Comparison of ENCODE assay signal across 8 cellular contexts in the genomic region with DNA sequence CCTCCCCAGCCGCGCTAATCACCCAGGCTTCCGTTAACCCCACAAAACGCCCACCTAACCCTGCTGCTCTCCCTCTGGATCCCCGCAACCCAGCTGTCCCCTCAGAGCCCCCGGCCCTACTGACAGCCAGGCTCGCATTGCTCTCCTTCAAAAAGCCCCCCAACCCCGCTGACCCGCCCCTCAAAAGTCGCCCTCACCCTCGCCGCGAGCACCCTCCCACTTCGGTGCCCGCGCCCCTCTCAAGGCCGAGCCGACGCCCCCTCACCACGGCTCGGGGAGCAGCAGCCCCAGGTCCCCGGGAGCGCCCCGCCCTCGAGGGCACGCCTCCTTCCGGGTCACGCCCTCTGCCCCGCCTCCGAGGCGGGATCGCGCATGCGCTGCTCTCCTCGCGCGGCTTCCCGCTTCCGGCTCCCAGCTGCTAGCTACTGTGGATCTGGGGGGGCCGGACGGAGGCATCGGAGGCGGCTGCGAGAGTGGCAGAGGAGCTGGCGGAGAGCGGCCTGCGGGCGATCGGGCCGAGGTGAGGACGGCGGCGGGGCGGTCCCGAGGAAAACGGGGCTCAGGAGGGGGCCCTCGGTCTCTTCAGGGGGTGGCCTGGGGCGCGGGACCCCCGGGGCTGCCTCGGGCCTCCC. TPM values are rescaled to one million over a fixed set of nuclear protein-coding genes. Genes with fewer than 3 reads are reported as not detected.
DNase-seq lines count a peak whose midpoint lies in the region; ATAC-seq, FAIRE-seq and TF ChIP-seq lines count a peak whose summit lies in the region.

No MANE protein-coding gene starts in this region.

- peaks cover 62% of the 10 kb centered on the region for H3K4me1 ChIP-seq in A549
- H3K4me1 ChIP-seq in keratinocyte (ENCODE audit: control insufficient read depth, extremely low read depth, insufficient read depth, low read length), result peaks cover 28% of the 10 kb centered on the region

- TF ChIP-seq RAD21 in A549 (conservative IDR thresholded peaks at IDR 0.05 in 1 of 2, IDR thresholded peaks at IDR 0.05 in 1 of 2), result no peak

- FAIRE-seq in A549 (lab: Jason Lieb, UNC) (no peak), keratinocyte (lab: Jason Lieb, UNC) (no peak)

- H3K4me3 ChIP-seq in A549, result peak overlapping the region; percentile 96
- H3K4me3 ChIP-seq in keratinocyte (ENCODE audit: control insufficient read depth in 2 of 3, extremely low read depth in 1 of 3, insufficient read depth in 2 of 3, low read depth in 1 of 3, low read length in 3 of 3), result peak overlapping the region; percentile 80 to 97 (median 88)

- CTCF ChIA-PET in A549 (lab: Yijun Ruan, JAX), result interaction anchor here (0.6 kb wide), 1 partner anchor 95 kb away, joined by 5 read pairs; no protein-coding TSS in a partner anchor

- H3K9me3 ChIP-seq in A549, result no peaks in the 10 kb centered on the region
- no peaks in the 10 kb centered on the region for H3K9me3 ChIP-seq in keratinocyte (ENCODE audit: control insufficient read depth, low read depth, low read length)

- POLR2A ChIA-PET in A549 (lab: Yijun Ruan, JAX), result interaction anchor here (1.0 to 1.3 kb wide), 2 partner anchors 21 to 116 kb away, joined by 3 to 4 read pairs; no protein-coding TSS in a partner anchor

- peak overlapping the region; percentile 98 for H3K4me2 ChIP-seq in A549
- peak overlapping the region; percentile 83 for H3K4me2 ChIP-seq in keratinocyte (ENCODE audit: control insufficient read depth, extremely low read depth, insufficient read depth, low read depth, low read length)

- TF ChIP-seq CTCF in A549 (IDR thresholded peaks at IDR 0.05) (no peak), keratinocyte (optimal IDR thresholded peaks at IDR 0.05 in 1 of 3, IDR thresholded peaks at IDR 0.05 in 1 of 3, conservative IDR thresholded peaks at IDR 0.05 in 1 of 3; ENCODE audit: extremely low read depth in 1 of 3, insufficient read depth in 2 of 3, low read length in 3 of 3) (no peak)

- H4K20me1 ChIP-seq in keratinocyte (ENCODE audit: control insufficient read depth, extremely low read depth, insufficient read depth, low read length), result no peaks in the 10 kb centered on the region

- peak; percentile 63 to 71 for ATAC-seq in A549
- peak; percentile 66 for ATAC-seq in GM18861 (IDR thresholded peaks at IDR 0.05; ENCODE audit: unreplicated experiment)
- ATAC-seq in HG03135 (IDR thresholded peaks at IDR 0.05; ENCODE audit: unreplicated experiment), result peak; percentile 56

- TF ChIP-seq POLR2A in A549 (IDR thresholded peaks at IDR 0.05; ENCODE audit: low read length), result peak; percentile 65

- H3K27ac ChIP-seq in A549, result peak overlapping the region; percentile 92 to 99
- peak overlapping the region; percentile 80 for H3K27ac ChIP-seq in keratinocyte (ENCODE audit: control insufficient read depth, insufficient read depth, low read length)

- no peaks in the 10 kb centered on the region for H3K27me3 ChIP-seq in keratinocyte (ENCODE audit: control insufficient read depth, extremely low read depth, insufficient read depth, low read length)

- H3K36me3 ChIP-seq in keratinocyte (ENCODE audit: control insufficient read depth in 2 of 2, extremely low read depth in 1 of 2, insufficient read depth in 2 of 2, low read length in 2 of 2), result no peaks in the 10 kb centered on the region

- DNase-seq in A549 (ENCODE audit: low read depth in 1 of 2, low spot score in 1 of 2) (peak; percentile 54 to 84), NCI-H345 (lab: John Stamatoyannopoulos, UW) (peak; percentile 81), cerebellar cortex (ENCODE audit: low spot score) (peak; percentile 87), keratinocyte (ENCODE audit: low read depth, low spot score) (peak; percentile 63)
- peak; percentile 97 for DNase-seq in activated CD4-positive, CD25-positive, alpha-beta regulatory T cell treated with anti-CD3 and anti-CD28 coated beads, Interleukin-2, amount 50 U/mL, for 72 hours
- peak; percentile 76 to 87 for DNase-seq in stimulated activated CD4-positive, alpha-beta T cell treated with anti-CD3 and anti-CD28 coated beads, Interleukin-12 subunit alpha, Interleukin-12 subunit beta, amount 100 ng/mL, for 24 hours (ENCODE audit: low read depth in 2 of 2)

- H3K9ac ChIP-seq in keratinocyte (ENCODE audit: control insufficient read depth, extremely low read depth, insufficient read depth, low read length), result peak overlapping the region; percentile 85

- dilution Hi-C loops in keratinocyte (cut with MboI; ENCODE audit: extremely low pct_ligation_motif_present, low sequenced_read_pairs), result no loop called here

- no peak for TF ChIP-seq EP300 in A549 (IDR thresholded peaks at IDR 0.05)

- WGBS in A549 (ENCODE audit: missing lambda C conversion rate), result 3% methylated on average over 6 of the region's 61 CpGs

- peaks cover 43% of the 10 kb centered on the region for H3K79me2 ChIP-seq in keratinocyte (ENCODE audit: control insufficient read depth, insufficient read depth, low read length)

- no peaks in the 10 kb centered on the region for H3K9me1 ChIP-seq in keratinocyte (ENCODE audit: control insufficient read depth, extremely low read depth, insufficient read depth, low read length)

- H2AFZ ChIP-seq in keratinocyte (ENCODE audit: control insufficient read depth, low read length), result peak overlapping the region; percentile 30

TF ChIP-seq in A549, 52 proteins besides CTCF, POLR2A, EP300 and RAD21 (continues in another document):
- TF ChIP-seq REST (IDR thresholded peaks at IDR 0.05), result no peak
- peak in 1 of 2 experiments; percentile 58; a peak in 2 of 5 replicates for TF ChIP-seq JUN (IDR thresholded peaks at IDR 0.05)
- TF ChIP-seq ELK1 (IDR thresholded peaks at IDR 0.05; ENCODE audit: low read depth, low read length), result no peak
- no peak for TF ChIP-seq NFE2L2 (conservative IDR thresholded peaks at IDR 0.05; ENCODE audit: low read length)
- TF ChIP-seq ZC3H11A (IDR thresholded peaks at IDR 0.05), result no peak
- no peak for TF ChIP-seq RFX5 (IDR thresholded peaks at IDR 0.05)
- TF ChIP-seq CBX2 (IDR thresholded peaks at IDR 0.05; ENCODE audit: borderline replicate concordance, low read depth), result no peak
- no peak for TF ChIP-seq TP53 (CRISPR knock-in tag; IDR thresholded peaks at IDR 0.05)
- peak; percentile 29; the same call in 1 of the 2 replicates for TF ChIP-seq PHF8 (IDR thresholded peaks at IDR 0.05; ENCODE audit: borderline replicate concordance, low read depth)
- TF ChIP-seq ZNF302 (CRISPR knock-in tag; IDR thresholded peaks at IDR 0.05), result no peak
- TF ChIP-seq CHD4 (IDR thresholded peaks at IDR 0.05; ENCODE audit: borderline replicate concordance), result no peak
- TF ChIP-seq HOXA7 (CRISPR knock-in tag; IDR thresholded peaks at IDR 0.05), result no peak

RNA-seq across cellular contexts. Expression of gene ARHGEF18, which starts 46.1 kb away (rescaled TPM):
- polyA plus RNA-seq in A549 (2011; rRNA removed) (5.7 and 7.4 TPM in 2 replicates), A549 (2017; fragmentation: RNase III; extraction: RNeasy Plus Mini Kit Qiagen cat#74134 plus additional on column Dnase treatment) (16.8 to 20.7 TPM (median 18.6 TPM) in 3 replicates), keratinocyte (7.9 to 11.7 TPM (median 11.4 TPM) in 3 replicates)
- polyA plus RNA-seq in A549 (2012; cell fraction: cytosol; rRNA removed), result 8.9 and 12.3 TPM in 2 replicates
- 26.0 and 30.4 TPM in 2 replicates for polyA plus RNA-seq in A549 (2012; cell fraction: nucleus; rRNA removed)
- polyA minus RNA-seq in A549 (2011; rRNA and poly(A)+ RNA removed), result 14.3 and 23.8 TPM in 2 replicates
- 5.7 TPM for polyA plus RNA-seq in keratinocyte (2011; ENCODE audit: low read depth)
- 3.6 and 9.8 TPM in 2 replicates for polyA plus RNA-seq in keratinocyte (2011; cell fraction: cytosol; rRNA removed)
- polyA plus RNA-seq in keratinocyte (2011; cell fraction: nucleus; rRNA removed), result 11.7 and 19.3 TPM in 2 replicates
- 18.2 and 28.4 TPM in 2 replicates for polyA plus RNA-seq in keratinocyte (2012; ENCODE audit: low replicate concordance)
- 2.6 to 16.7 TPM (median 14.7 TPM) in 3 replicates for polyA minus RNA-seq in keratinocyte
- 32.2 TPM for polyA minus RNA-seq in keratinocyte (2011; cell fraction: cytosol; rRNA and poly(A)+ RNA removed)
- 25.5 and 28.8 TPM in 2 replicates for polyA minus RNA-seq in keratinocyte (2011; cell fraction: nucleus; rRNA and poly(A)+ RNA removed)

Comparison
In these comparisons a context has a peak if more than half of its experiments do, and no peak if none do; other contexts are left out.
1. Peak in every context shown above with its lines: DNase-seq, ATAC-seq, H3K4me3 ChIP-seq and H3K27ac ChIP-seq.